ENCODE assay signal across 12 cellular contexts in genomic region chr2:176490061-176490861, GRCh38.
DNase-seq lines count a peak whose midpoint lies in the region; TF ChIP-seq lines count a peak whose summit lies in the region.
"Had no signal": no experiment of that assay in that cellular context is flagged by ENCODE, and none has a peak within 500 bp of the region (broad histone marks: within the 10 kb centered on the region; RNA-seq: fewer than 3 reads in every experiment).

No MANE protein-coding gene starts in this region.

- peak overlapping the region; percentile 24 for H2AFZ ChIP-seq in H9 (ENCODE audit: low read length)
- peak overlapping the region; percentile 84 for H2AFZ ChIP-seq in smooth muscle cell (ENCODE audit: low read depth)

- H3F3A ChIP-seq in smooth muscle cell (ENCODE audit: low read depth), result no peaks in the 10 kb centered on the region

- H3K4me3 ChIP-seq in smooth muscle cell, result peak overlapping the region; percentile 14

- H3K27me3 ChIP-seq in H9 (ENCODE audit: insufficient read depth, low read length) (no peaks in the 10 kb centered on the region), smooth muscle cell (ENCODE audit: low read depth) (no peaks in the 10 kb centered on the region)

- H3K56ac ChIP-seq in H9 (ENCODE audit: insufficient read length, low read depth, low read length), result no peak overlapping the region

- H3K27ac ChIP-seq in H9 (ENCODE audit: insufficient read length, low read depth, low read length) (no peak overlapping the region), cingulate gyrus (ENCODE audit: low read depth, low read length) (peak overlapping the region; percentile 35), smooth muscle cell (ENCODE audit: low read depth) (peak overlapping the region; percentile 92)

- no peaks in the 10 kb centered on the region; a peak in 2 of 7 replicates for H3K36me3 Mint-ChIP-seq in H9 (ENCODE audit: insufficient read depth in 1 of 3, low read depth in 3 of 3)
- H3K36me3 Mint-ChIP-seq: naive thymus-derived CD8-positive, alpha-beta T cell had no signal

- peaks cover 10 to 19% of the 10 kb centered on the region in 2 experiments for H3K4me1 Mint-ChIP-seq in H9

- H3K79me2 ChIP-seq in H9 (ENCODE audit: insufficient read depth, low read length) (no peaks in the 10 kb centered on the region), smooth muscle cell (ENCODE audit: low read depth) (no peaks in the 10 kb centered on the region)

- no peak overlapping the region for H4K91ac ChIP-seq in H9 (ENCODE audit: insufficient read length, low read depth, low read length)

- H2BK15ac ChIP-seq in H9 (ENCODE audit: low read depth, low read length), result no peak overlapping the region; the same call in 1 of the 2 replicates

- no peaks in the 10 kb centered on the region; a peak in 1 of 5 replicates for H3K9me3 Mint-ChIP-seq in H9
- H3K9me3 Mint-ChIP-seq: activated CD4-positive, alpha-beta T cell treated with anti-CD3 and anti-CD28 coated beads, Interleukin-2, amount 10 ng/mL, durations not matched to agents 7 days and 5 days; naive thymus-derived CD8-positive, alpha-beta T cell had no signal

- H4K20me1 ChIP-seq in H9 (ENCODE audit: control insufficient read depth, insufficient read depth, insufficient read length) (no peaks in the 10 kb centered on the region), smooth muscle cell (ENCODE audit: low read depth) (no peaks in the 10 kb centered on the region)

- H2BK120ac ChIP-seq in H9 (ENCODE audit: low read depth, low read length, poor library complexity, severe bottlenecking), result no peak overlapping the region

- H3K27ac Mint-ChIP-seq in H9, result no peak overlapping the region
- H3K27ac Mint-ChIP-seq: activated CD4-positive, alpha-beta T cell treated with anti-CD3 and anti-CD28 coated beads, Interleukin-2, amount 10 ng/mL, durations not matched to agents 7 days and 5 days had no signal

- no peaks in the 10 kb centered on the region for H3K9me3 ChIP-seq in H9 (ENCODE audit: control insufficient read depth, low read depth, low read length)
- no peaks in the 10 kb centered on the region for H3K9me3 ChIP-seq in smooth muscle cell (replicated peaks; ENCODE audit: low read depth)

- peak overlapping the region; percentile 6 for H4K5ac ChIP-seq in H9 (ENCODE audit: insufficient read length, low read depth, low read length)

- H3K23ac ChIP-seq in H9 (ENCODE audit: insufficient read length, low read depth, low read length), result no peak overlapping the region

- WGBS in H9 (ENCODE audit: extremely low coverage, insufficient read length, low lambda C conversion rate), result no CpG with 5 or more reads among the region's 47 CpGs
- 28% methylated on average over 47 of the region's 47 CpGs for WGBS in smooth muscle cell (ENCODE audit: low lambda C conversion rate)

- H2BK20ac ChIP-seq in H9 (ENCODE audit: low read depth, low read length, poor library complexity, severe bottlenecking), result no peak overlapping the region

- no peak overlapping the region for H3T11ph ChIP-seq in H9 (ENCODE audit: low read length)

- no peak overlapping the region for H2AK5ac ChIP-seq in H9 (ENCODE audit: insufficient read length, low read length)

- peaks cover 3% of the 10 kb centered on the region; the same call in 1 of the 2 replicates for H3K4me1 ChIP-seq in H9 (ENCODE audit: insufficient read depth, low read length)
- H3K4me1 ChIP-seq in smooth muscle cell (ENCODE audit: low read depth), result peaks cover 5% of the 10 kb centered on the region

- peak overlapping the region; percentile 59 for H3K18ac ChIP-seq in H9 (ENCODE audit: insufficient read length, low read depth, low read length)

- H3K4me3 Mint-ChIP-seq in H9, result peak overlapping the region; percentile 46 to 68
- H3K4me3 Mint-ChIP-seq: activated CD4-positive, alpha-beta T cell treated with anti-CD3 and anti-CD28 coated beads, Interleukin-2, amount 10 ng/mL, durations not matched to agents 7 days and 5 days; naive thymus-derived CD8-positive, alpha-beta T cell had no signal

- H3K9ac ChIP-seq in H9 (ENCODE audit: extremely low read depth, insufficient read length, low read length) (no peak overlapping the region), smooth muscle cell (ENCODE audit: low read depth) (peak overlapping the region; percentile 71)

- no peak for TF ChIP-seq CTCF in H9 (conservative IDR thresholded peaks at IDR 0.05)
- no peak for TF ChIP-seq CTCF in smooth muscle cell (IDR thresholded peaks at IDR 0.05; ENCODE audit: borderline replicate concordance, insufficient read depth, poor library complexity, severe bottlenecking)

- H3K27me3 Mint-ChIP-seq in H9 (ENCODE audit: low read depth), result peaks cover 55% of the 10 kb centered on the region

- H2BK12ac ChIP-seq in H9 (ENCODE audit: insufficient read length, low read depth, low read length), result no peak overlapping the region

- peak overlapping the region; percentile 69 for H3K14ac ChIP-seq in H9 (ENCODE audit: insufficient read depth, low read length)

- no peak overlapping the region for H2BK5ac ChIP-seq in H9 (ENCODE audit: insufficient read length, low read length)

- H3K23me2 ChIP-seq in H9 (ENCODE audit: insufficient read length, low read depth, low read length, poor library complexity, severe bottlenecking), result peaks cover 6% of the 10 kb centered on the region

- H3K4me2 ChIP-seq in H9 (ENCODE audit: insufficient read depth, insufficient read length, low read length), result peak overlapping the region; percentile 63
- peak overlapping the region; percentile 68 for H3K4me2 ChIP-seq in smooth muscle cell

- no peak overlapping the region for H4K8ac ChIP-seq in H9 (replicated peaks; ENCODE audit: insufficient read length, low read depth, low read length)

- peak; percentile 80 for DNase-seq in H9
- DNase-seq in iris pigment epithelial cell (ENCODE audit: low read depth), result peak; percentile 2
- peak; percentile 7 for DNase-seq in smooth muscle cell (lab: John Stamatoyannopoulos, UW; ENCODE audit: unreplicated experiment)
- no peak for DNase-seq in NCI-H1930 (lab: John Stamatoyannopoulos, UW)
- DNase-seq in DMS153 (lab: John Stamatoyannopoulos, UW), result no peak
- DNase-seq in activated effector memory CD4-positive, alpha-beta T cell treated with Interleukin-2 at 50 U/mL for 16 hours, result no peak
- no peak for DNase-seq in NCI-H128 (lab: John Stamatoyannopoulos, UW; ENCODE audit: unreplicated experiment)
- DNase-seq: GF-D8; stimulated activated naive CD4-positive, alpha-beta T cell had no signal

- H3K79me1 ChIP-seq in H9 (ENCODE audit: insufficient read depth, low read depth, low read length, poor library complexity, severe bottlenecking), result no peaks in the 10 kb centered on the region

- H3K4ac ChIP-seq in H9 (ENCODE audit: low read depth, low read length), result no peak overlapping the region

- no peaks in the 10 kb centered on the region for H3K36me3 ChIP-seq in smooth muscle cell (ENCODE audit: low read depth)

Comparison
In these comparisons a context has a peak if more than half of its experiments do, and no peak if none do; other contexts are left out.
1. DNase-seq: peak in H9 (single experiment), iris pigment epithelial cell (single experiment) and smooth muscle cell (single experiment); none in NCI-H1930 (0 of 2), DMS153 (single experiment), activated effector memory CD4-positive, alpha-beta T cell treated with Interleukin-2 at 50 U/mL for 16 hours (single experiment) and NCI-H128 (single experiment).